In the genomic region with DNA sequence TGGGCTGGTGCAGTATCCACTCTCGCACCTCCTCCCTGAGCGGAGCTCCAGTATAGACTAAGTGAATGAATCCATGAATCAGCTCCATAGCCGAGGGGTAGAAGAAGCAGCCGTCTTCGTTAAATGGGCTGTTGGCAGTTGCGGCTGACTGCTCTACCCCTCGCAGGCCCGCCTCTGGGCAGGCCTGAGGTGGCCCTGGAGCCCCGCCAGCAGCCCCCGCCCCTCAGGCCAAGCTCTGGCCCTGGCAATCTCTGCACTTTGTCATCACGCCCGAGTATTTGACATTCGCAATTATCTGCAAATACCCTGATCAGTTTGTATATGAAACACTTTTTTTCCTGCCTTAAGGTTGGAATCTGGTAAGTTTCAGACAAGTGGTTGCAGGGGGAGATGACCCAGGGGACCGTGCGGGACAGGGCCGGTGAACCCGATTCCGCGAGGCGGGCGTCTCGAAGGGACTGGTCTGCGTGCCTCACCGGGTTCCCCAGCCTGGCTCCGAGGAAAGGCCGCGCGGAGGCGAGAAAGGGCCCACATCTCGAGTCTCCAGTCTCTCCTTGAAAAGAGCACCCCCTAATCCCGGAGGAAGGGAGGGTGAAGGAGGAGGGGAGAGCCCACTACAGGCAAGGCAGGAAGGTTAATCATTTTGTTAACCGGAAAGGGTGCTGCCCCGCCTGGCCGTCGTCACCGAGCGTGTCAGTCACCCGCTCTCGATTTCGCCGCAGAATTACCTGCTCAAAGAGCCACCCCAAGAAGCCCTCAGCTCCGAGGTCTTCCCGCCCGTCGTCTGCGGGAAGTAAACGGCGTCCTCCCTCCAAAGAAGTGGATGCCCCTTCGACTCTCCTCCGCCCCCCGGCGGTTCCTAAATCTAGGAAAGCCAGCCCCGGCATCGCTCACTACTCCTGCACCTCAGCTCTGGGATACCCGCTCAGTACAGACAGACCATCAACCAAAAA, we compare ENCODE assay signal across 1 cellular context.
TF ChIP-seq lines count a peak whose summit lies in the region.

No MANE protein-coding gene starts in this region.

TF ChIP-seq in GM12878, 131 proteins besides CTCF, POLR2A, EP300 and RAD21:
- TF ChIP-seq SUZ12 (IDR thresholded peaks at IDR 0.05; ENCODE audit: unreplicated experiment) (peak; percentile 65), STAT3 (IDR thresholded peaks at IDR 0.05; ENCODE audit: low read depth, low read length) (no peak)
